12 cellular contexts compared by ENCODE assay signal in the genomic region with DNA sequence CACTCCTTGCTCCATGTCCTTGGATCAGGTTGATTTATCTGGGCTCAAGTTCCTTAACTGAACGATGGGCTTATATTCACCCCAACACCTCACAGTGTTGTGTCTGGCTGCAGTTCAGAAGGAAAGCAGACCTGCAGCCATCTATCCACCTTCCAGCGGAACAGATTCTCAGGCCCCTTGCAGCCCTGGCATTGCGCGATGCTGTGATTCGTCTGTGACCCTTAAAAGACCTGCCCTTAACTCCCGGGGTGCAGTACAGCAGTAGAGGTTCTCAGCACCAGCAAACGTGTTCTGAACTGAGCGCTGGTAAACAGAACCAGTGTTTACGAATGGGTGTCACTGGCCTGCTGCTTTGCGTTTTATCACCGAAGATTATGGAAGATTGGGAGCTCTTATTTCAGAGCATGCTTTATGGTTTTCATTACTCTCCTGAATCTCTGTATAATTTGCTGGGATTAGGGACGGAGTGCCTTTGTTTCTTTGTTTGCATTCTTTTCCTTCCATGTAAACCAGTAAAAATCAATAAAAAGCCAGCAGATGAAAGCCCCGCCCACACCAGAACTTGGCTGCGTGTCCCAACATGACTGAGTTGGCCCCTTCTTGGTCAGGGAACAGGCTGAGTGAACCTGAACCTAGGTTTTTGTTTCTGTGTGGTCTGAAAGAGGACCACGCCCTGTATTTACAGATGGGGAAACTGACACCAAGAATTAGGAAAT.
DNase-seq lines count a peak whose midpoint lies in the region; ATAC-seq and TF ChIP-seq lines count a peak whose summit lies in the region.
"Had no signal": no experiment of that assay in that cellular context is flagged by ENCODE, and none has a peak within 500 bp of the region (broad histone marks: within the 10 kb centered on the region; RNA-seq: fewer than 3 reads in every experiment).

No MANE protein-coding gene starts in this region.

- H3K27ac Mint-ChIP-seq in activated T-cell treated with anti-CD3 and anti-CD28 coated beads, Interleukin-2, amount 50 U/mL, for 72 hours = no peak overlapping the region
- H3K27ac Mint-ChIP-seq: effector memory CD8-positive, alpha-beta T cell had no signal

- TF ChIP-seq CTCF in WI38 (IDR thresholded peaks at IDR 0.05; ENCODE audit: low read depth, low read length) = no peak

- H3K4me3 ChIP-seq in WI38 (ENCODE audit: low read depth, low read length) = 0 out of 2 replicates have a peak overlapping the region, but pooled peaks have one; percentile 10
- H3K4me3 ChIP-seq: BLaER1 treated with 17β-estradiol and CSF1 and Interleukin-3, amounts not matched to agents 10 nM and 100 nM had no signal

- DNase-seq in AG20443 (ENCODE audit: low spot score) = peak; percentile 79
- DNase-seq in NCI-H146 (lab: John Stamatoyannopoulos, UW) = peak; percentile 95
- peak; percentile 60 for DNase-seq in kidney tubule cell (ENCODE audit: low spot score)
- DNase-seq in inferior parietal cortex (ENCODE audit: extremely low spot score) = no peak
- no peak for DNase-seq in activated T-cell treated with anti-CD3 and anti-CD28 coated beads, Interleukin-2, amount 50 U/mL, for 72 hours
- DNase-seq: effector memory CD8-positive, alpha-beta T cell; NCI-H1694 treated with DMSO at 0.1 percent for 48 hours; retina had no signal

- no peak overlapping the region for H3K4me3 Mint-ChIP-seq in activated T-cell treated with anti-CD3 and anti-CD28 coated beads, Interleukin-2, amount 50 U/mL, for 72 hours
- H3K4me3 Mint-ChIP-seq: effector memory CD8-positive, alpha-beta T cell had no signal

- no peaks in the 10 kb centered on the region for H3K9me3 Mint-ChIP-seq in activated T-cell treated with anti-CD3 and anti-CD28 coated beads, Interleukin-2, amount 50 U/mL, for 72 hours
- H3K9me3 Mint-ChIP-seq: effector memory CD8-positive, alpha-beta T cell had no signal

- H3K36me3 Mint-ChIP-seq in activated T-cell treated with anti-CD3 and anti-CD28 coated beads, Interleukin-2, amount 50 U/mL, for 72 hours (ENCODE audit: insufficient read depth in 2 of 2) = no peaks in the 10 kb centered on the region

- peaks cover 21% of the 10 kb centered on the region for H3K4me1 Mint-ChIP-seq in activated T-cell treated with anti-CD3 and anti-CD28 coated beads, Interleukin-2, amount 50 U/mL, for 72 hours (ENCODE audit: low read depth)

- no peaks in the 10 kb centered on the region for H3K27me3 Mint-ChIP-seq in activated T-cell treated with anti-CD3 and anti-CD28 coated beads, Interleukin-2, amount 50 U/mL, for 72 hours (ENCODE audit: low read depth)
- H3K27me3 Mint-ChIP-seq: effector memory CD8-positive, alpha-beta T cell had no signal

- no peak for ATAC-seq in HG03432 (IDR thresholded peaks at IDR 0.05; ENCODE audit: unreplicated experiment)
- ATAC-seq in activated T-cell treated with anti-CD3 and anti-CD28 coated beads, Interleukin-2, amount 50 U/mL, for 72 hours (replicated peaks in 1 of 2) = no peak
- ATAC-seq in HG03521 (IDR thresholded peaks at IDR 0.05; ENCODE audit: unreplicated experiment) = no peak
- ATAC-seq: effector memory CD8-positive, alpha-beta T cell had no signal

Comparison
In these comparisons a context has a peak if more than half of its experiments do, and no peak if none do; other contexts are left out.
1. DNase-seq: peak in AG20443 (single experiment), NCI-H146 (single experiment) and kidney tubule cell (single experiment); none in inferior parietal cortex (single experiment) and activated T-cell treated with anti-CD3 and anti-CD28 coated beads, Interleukin-2, amount 50 U/mL, for 72 hours (0 of 2).